ENCODE assay signal across 8 cellular contexts in the genomic region with DNA sequence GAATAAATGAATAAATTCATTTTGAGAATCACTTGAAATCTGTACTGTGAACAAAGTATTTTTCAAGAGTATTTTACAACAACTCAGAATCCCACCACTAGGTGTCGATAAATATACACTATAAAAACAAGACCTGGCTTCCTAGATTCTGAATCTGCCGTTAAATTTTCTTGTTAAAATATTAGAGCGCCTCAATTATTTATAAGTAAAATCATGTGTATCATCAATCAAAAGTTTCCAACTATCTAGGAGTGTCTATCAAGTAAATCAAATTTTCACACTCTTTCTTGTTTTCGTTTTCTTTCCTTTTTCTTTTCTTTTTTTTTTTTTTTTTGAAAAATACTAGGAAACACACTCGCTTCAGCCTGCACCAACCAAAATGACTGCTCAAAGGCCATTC.
A peak's percentile ranks its signal among the peaks of the same experiment; 100 is the strongest.
DNase-seq lines count a peak whose midpoint lies in the region; ATAC-seq and TF ChIP-seq lines count a peak whose summit lies in the region.

No MANE protein-coding gene starts in this region.

- no peaks in the 10 kb centered on the region for H3K27me3 Mint-ChIP-seq in neural progenitor cell (ENCODE audit: insufficient read depth, low read depth)

- H4K20me1 ChIP-seq in OCI-LY1 (ENCODE audit: insufficient read depth, low read length), result no peaks in the 10 kb centered on the region
- H4K20me1 ChIP-seq in neural progenitor cell (ENCODE audit: low read depth), result no peaks in the 10 kb centered on the region

- H3K9me3 ChIP-seq in OCI-LY1 (ENCODE audit: low read length), result no peaks in the 10 kb centered on the region
- H3K9me3 ChIP-seq in endocrine pancreas (ENCODE audit: control insufficient read depth, low read length), result no peaks in the 10 kb centered on the region
- H3K9me3 ChIP-seq in neural progenitor cell (ENCODE audit: low read depth), result no peaks in the 10 kb centered on the region

- no peak overlapping the region for H3K27ac Mint-ChIP-seq in neural progenitor cell

- H3K79me2 ChIP-seq in OCI-LY1 (ENCODE audit: insufficient read depth, low read length) (no peaks in the 10 kb centered on the region), neural progenitor cell (ENCODE audit: low read depth) (no peaks in the 10 kb centered on the region)

- TF ChIP-seq CTCF in OCI-LY1 (IDR thresholded peaks at IDR 0.05; ENCODE audit: low read length) (peak; percentile 64), neural progenitor cell (IDR thresholded peaks at IDR 0.05) (peak; percentile 73)

- H3K4me1 ChIP-seq in OCI-LY1 (ENCODE audit: insufficient read depth, low read length, severe bottlenecking) (no peaks in the 10 kb centered on the region), endocrine pancreas (ENCODE audit: control insufficient read depth, insufficient read depth, low read length) (no peaks in the 10 kb centered on the region), neural progenitor cell (no peaks in the 10 kb centered on the region)

- H3K4me1 Mint-ChIP-seq in neural progenitor cell, result no peaks in the 10 kb centered on the region

- DNase-seq in DMS114 treated with DMSO at 0.1 percent for 48 hours (lab: John Stamatoyannopoulos, UW; ENCODE audit: unreplicated experiment) (peak; percentile 51), neural progenitor cell (ENCODE audit: low spot score) (peak; percentile 59), NCI-H187 (lab: John Stamatoyannopoulos, UW) (no peak), NCI-H1048 (lab: John Stamatoyannopoulos, UW) (no peak)

- H3K27ac ChIP-seq in OCI-LY1 (ENCODE audit: low read depth, low read length, poor library complexity, severe bottlenecking) (no peak overlapping the region), neural progenitor cell (no peak overlapping the region)

- no peaks in the 10 kb centered on the region for H3K27me3 ChIP-seq in OCI-LY1 (ENCODE audit: insufficient read depth, low read length)
- no peaks in the 10 kb centered on the region for H3K27me3 ChIP-seq in endocrine pancreas (ENCODE audit: control insufficient read depth, insufficient read depth, low read length)
- no peaks in the 10 kb centered on the region for H3K27me3 ChIP-seq in neural progenitor cell

- H3K4me2 ChIP-seq in OCI-LY1 (ENCODE audit: low read length) (no peak overlapping the region), neural progenitor cell (no peak overlapping the region)

- H3K36me3 ChIP-seq in OCI-LY1 (ENCODE audit: insufficient read depth, low read length) (no peaks in the 10 kb centered on the region), endocrine pancreas (ENCODE audit: control insufficient read depth, insufficient read depth, low read length) (no peaks in the 10 kb centered on the region), neural progenitor cell (no peaks in the 10 kb centered on the region)

- H3F3A ChIP-seq in OCI-LY1 (ENCODE audit: insufficient read depth, low read length) (no peaks in the 10 kb centered on the region), neural progenitor cell (ENCODE audit: low read depth) (no peaks in the 10 kb centered on the region)

- H3K9ac ChIP-seq in OCI-LY1 (ENCODE audit: low read length), result no peak overlapping the region
- no peak overlapping the region for H3K9ac ChIP-seq in endocrine pancreas (ENCODE audit: control insufficient read depth, insufficient read depth, low read length)
- H3K9ac ChIP-seq in neural progenitor cell, result no peak overlapping the region

- no peaks in the 10 kb centered on the region for H3K9me3 Mint-ChIP-seq in neural progenitor cell

- H3K4me3 Mint-ChIP-seq in neural progenitor cell, result no peak overlapping the region

- ATAC-seq in HG02870 (IDR thresholded peaks at IDR 0.05; ENCODE audit: unreplicated experiment) (peak; percentile 43), GM18519 (IDR thresholded peaks at IDR 0.05; ENCODE audit: low FRiP score, unreplicated experiment) (no peak)

- no peaks in the 10 kb centered on the region for H3K9me2 ChIP-seq in OCI-LY1 (ENCODE audit: low read depth, low read length)

- H3K4me3 ChIP-seq in OCI-LY1 (ENCODE audit: low read depth, low read length, poor library complexity, severe bottlenecking) (no peak overlapping the region), endocrine pancreas (ENCODE audit: control insufficient read depth, insufficient read depth, low read length) (peak overlapping the region; percentile 58), neural progenitor cell (no peak overlapping the region)

- no peaks in the 10 kb centered on the region for H3K36me3 Mint-ChIP-seq in neural progenitor cell

- H2AFZ ChIP-seq in OCI-LY1 (ENCODE audit: low read length), result no peak overlapping the region
- H2AFZ ChIP-seq in neural progenitor cell (replicated peaks), result no peak overlapping the region

Comparison
In these comparisons a context has a peak if more than half of its experiments do, and no peak if none do; other contexts are left out.
1. DNase-seq: peak in DMS114 treated with DMSO at 0.1 percent for 48 hours (single experiment) and neural progenitor cell (single experiment); none in NCI-H187 (0 of 2) and NCI-H1048 (single experiment).